In the genomic region with DNA sequence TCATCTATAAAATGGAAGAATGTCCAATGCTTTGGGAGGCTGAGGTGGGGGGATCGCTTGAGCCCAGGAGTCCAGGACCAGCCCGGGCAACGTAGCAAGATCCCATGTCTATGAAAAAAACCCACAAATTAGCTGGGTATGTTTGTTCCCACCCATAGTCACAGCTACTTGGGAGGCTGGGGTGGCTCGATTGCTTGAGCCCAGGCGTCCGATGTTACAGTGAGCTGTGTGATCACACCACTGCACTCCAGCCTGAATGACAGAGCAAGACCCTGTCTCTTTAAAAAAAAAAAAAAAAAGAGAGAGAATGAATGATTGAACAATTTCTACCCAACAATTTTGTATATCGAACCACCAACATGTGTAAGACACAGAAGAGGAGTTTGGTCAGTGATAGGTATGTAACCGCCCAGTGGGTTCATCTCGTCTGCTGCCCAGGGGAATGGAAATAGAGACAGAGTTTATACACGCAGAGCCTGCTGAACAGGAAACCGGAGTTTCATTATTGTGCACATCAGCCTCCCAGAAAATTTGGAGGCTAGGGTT, we compare ENCODE assay signal across 9 cellular contexts. TPM values are rescaled to one million over a fixed set of nuclear protein-coding genes. Genes with fewer than 3 reads are reported as not detected.
A peak's percentile ranks its signal among the peaks of the same experiment; 100 is the strongest.
DNase-seq lines count a peak whose midpoint lies in the region; ATAC-seq, FAIRE-seq and TF ChIP-seq lines count a peak whose summit lies in the region.
"Had no signal": no experiment of that assay in that cellular context is flagged by ENCODE, and none has a peak within 500 bp of the region (broad histone marks: within the 10 kb centered on the region; RNA-seq: fewer than 3 reads in every experiment).

No MANE protein-coding gene starts in this region.

- no peak for FAIRE-seq in HepG2 (lab: Jason Lieb, UNC)

- H3K4me1 ChIP-seq in HepG2 (ENCODE audit: insufficient read depth, low read length) (peaks cover 36% of the 10 kb centered on the region), HAP-1 (no peaks in the 10 kb centered on the region; the same call in 1 of the 2 replicates)

- peaks cover 9% of the 10 kb centered on the region; the same call in 1 of the 2 replicates for H3K9me3 ChIP-seq in HepG2 (ENCODE audit: low read length)
- 0 out of 2 replicates have a peak, but pooled peaks cover 5% of the 10 kb centered on the region for H3K9me3 ChIP-seq in HAP-1

- no peak overlapping the region for H2AFZ ChIP-seq in HepG2 (ENCODE audit: low read length)

- H3K36me3 Mint-ChIP-seq in activated CD4-positive, alpha-beta T cell treated with anti-CD3 and anti-CD28 coated beads for 36 hours (ENCODE audit: low read depth): peaks cover 2% of the 10 kb centered on the region
- no peaks in the 10 kb centered on the region for H3K36me3 Mint-ChIP-seq in activated T-helper 17 cell treated with anti-CD3 and anti-CD28 coated beads, Interleukin-2, amount 50 U/mL, for 72 hours (ENCODE audit: low read depth)

- ATAC-seq in activated CD4-positive, alpha-beta T cell treated with anti-CD3 and anti-CD28 coated beads for 36 hours: no peak
- ATAC-seq in activated T-helper 17 cell treated with anti-CD3 and anti-CD28 coated beads, Interleukin-2, amount 50 U/mL, for 72 hours (replicated peaks): no peak
- ATAC-seq in HepG2: peak; percentile 62
- no peak for ATAC-seq in stimulated activated naive CD8-positive, alpha-beta T cell treated with anti-CD3 and anti-CD28 coated beads, Interleukin-15, amount 100 ng/mL, for 72 hours
- ATAC-seq in HG03520 (IDR thresholded peaks at IDR 0.05; ENCODE audit: unreplicated experiment): no peak

- DNase-seq in activated CD4-positive, alpha-beta T cell treated with anti-CD3 and anti-CD28 coated beads for 36 hours: no peak
- no peak for DNase-seq in activated CD4-positive, alpha-beta T cell treated with anti-CD3 and anti-CD28 coated beads for 4 hours
- no peak for DNase-seq in HepG2 (ENCODE audit: low spot score)
- no peak for DNase-seq in stimulated activated naive CD8-positive, alpha-beta T cell treated with anti-CD3 and anti-CD28 coated beads, Interleukin-15, amount 100 ng/mL, for 72 hours
- no peak for DNase-seq in stimulated activated CD4-positive, alpha-beta T cell treated with anti-CD3 and anti-CD28 coated beads, Interleukin-15, amount 100 ng/mL, for 24 hours
- no peak for DNase-seq in HAP-1 (ENCODE audit: low spot score in 2 of 2)
- DNase-seq: NCI-H1694 treated with DMSO at 0.1 percent for 48 hours had no signal

- no peaks in the 10 kb centered on the region for H3K27me3 Mint-ChIP-seq in activated CD4-positive, alpha-beta T cell treated with anti-CD3 and anti-CD28 coated beads for 36 hours
- H3K27me3 Mint-ChIP-seq in activated T-helper 17 cell treated with anti-CD3 and anti-CD28 coated beads, Interleukin-2, amount 50 U/mL, for 72 hours: no peaks in the 10 kb centered on the region
- no peaks in the 10 kb centered on the region for H3K27me3 Mint-ChIP-seq in stimulated activated naive CD8-positive, alpha-beta T cell treated with anti-CD3 and anti-CD28 coated beads, Interleukin-15, amount 100 ng/mL, for 72 hours

- POLR2A ChIA-PET in activated CD4-positive, alpha-beta T cell treated with anti-CD3 and anti-CD28 coated beads for 36 hours (lab: Charles Lee): interaction anchor here (0.6 to 1.3 kb wide), 7 partner anchors 10 to 43 kb away, joined by 3 to 19 read pairs (median 4); a partner anchor contains a TSS
- POLR2A ChIA-PET in HepG2 (lab: Yijun Ruan, JAX): interaction anchor here (0.6 to 4.6 kb wide), 24 partner anchors 10 to 151 kb away, joined by 3 to 48 read pairs (median 6); a partner anchor contains a TSS

- peak overlapping the region; percentile 67 for H3K27ac ChIP-seq in HepG2 (ENCODE audit: extremely low read length, insufficient read depth, low read length)

- CTCF ChIA-PET in activated CD4-positive, alpha-beta T cell treated with anti-CD3 and anti-CD28 coated beads for 36 hours (lab: Charles Lee): interaction anchor here (0.7 to 1.6 kb wide), 4 partner anchors 31 to 624 kb away, joined by 4 to 7 read pairs (median 4); no protein-coding TSS in a partner anchor
- CTCF ChIA-PET in HepG2 (lab: Yijun Ruan, JAX; ENCODE audit: low intra/inter-chr PET ratio, low total read pairs): no interaction called here

- no peaks in the 10 kb centered on the region for H4K20me1 ChIP-seq in HepG2 (ENCODE audit: insufficient read depth, low read length)

- peaks cover 17% of the 10 kb centered on the region for H3K4me1 Mint-ChIP-seq in activated CD4-positive, alpha-beta T cell treated with anti-CD3 and anti-CD28 coated beads for 36 hours
- peaks cover 8% of the 10 kb centered on the region for H3K4me1 Mint-ChIP-seq in activated T-helper 17 cell treated with anti-CD3 and anti-CD28 coated beads, Interleukin-2, amount 50 U/mL, for 72 hours
- H3K4me1 Mint-ChIP-seq in stimulated activated naive CD8-positive, alpha-beta T cell treated with anti-CD3 and anti-CD28 coated beads, Interleukin-15, amount 100 ng/mL, for 72 hours: peaks cover 24% of the 10 kb centered on the region

- intact Hi-C loops in activated CD4-positive, alpha-beta T cell treated with anti-CD3 and anti-CD28 coated beads for 36 hours (cut with DNase I, micrococcal nuclease): loop anchor here (1.0 kb wide), 5 partner anchors 26 to 150 kb away; a partner anchor contains a TSS
- intact Hi-C loops in HepG2 (cut with micrococcal nuclease; ENCODE audit: unreplicated experiment): no loop called here

- H3K79me2 ChIP-seq in HepG2 (ENCODE audit: insufficient read depth, low read length): no peaks in the 10 kb centered on the region

- WGBS in HepG2 (ENCODE audit: low lambda C conversion rate): 22% methylated on average over 11 of the region's 11 CpGs

- no peak for TF ChIP-seq EP300 in HepG2 (IDR thresholded peaks at IDR 0.05; ENCODE audit: low read depth in 2 of 2, low read length in 2 of 2)
- no peak for TF ChIP-seq EP300 in HepG2 (CRISPR knock-in tag; IDR thresholded peaks at IDR 0.05; ENCODE audit: borderline replicate concordance)

- H3K4me3 ChIP-seq in HepG2 (replicated peaks in 1 of 3; ENCODE audit: insufficient read depth in 1 of 3, low read depth in 2 of 3, low read length in 3 of 3): peak overlapping the region; percentile 47 to 56 (median 50)
- H3K4me3 ChIP-seq in HAP-1: no peak overlapping the region

- peaks cover 2% of the 10 kb centered on the region for H3K9me3 Mint-ChIP-seq in activated CD4-positive, alpha-beta T cell treated with anti-CD3 and anti-CD28 coated beads for 36 hours (ENCODE audit: low read depth)
- no peaks in the 10 kb centered on the region for H3K9me3 Mint-ChIP-seq in activated T-helper 17 cell treated with anti-CD3 and anti-CD28 coated beads, Interleukin-2, amount 50 U/mL, for 72 hours
- peaks cover 5 to 13% of the 10 kb centered on the region in 2 donors for H3K9me3 Mint-ChIP-seq in stimulated activated naive CD8-positive, alpha-beta T cell treated with anti-CD3 and anti-CD28 coated beads, Interleukin-15, amount 100 ng/mL, for 72 hours

- no peak for TF ChIP-seq POLR2A in HepG2 (IDR thresholded peaks at IDR 0.05; ENCODE audit: insufficient read depth in 1 of 2, low read depth in 2 of 2, low read length in 2 of 2)

- peak overlapping the region; percentile 54 for H3K4me3 Mint-ChIP-seq in activated CD4-positive, alpha-beta T cell treated with anti-CD3 and anti-CD28 coated beads for 36 hours
- H3K4me3 Mint-ChIP-seq in activated T-helper 17 cell treated with anti-CD3 and anti-CD28 coated beads, Interleukin-2, amount 50 U/mL, for 72 hours: peak overlapping the region; percentile 76
- H3K4me3 Mint-ChIP-seq in stimulated activated naive CD8-positive, alpha-beta T cell treated with anti-CD3 and anti-CD28 coated beads, Interleukin-15, amount 100 ng/mL, for 72 hours: peak overlapping the region; percentile 56 to 71

- no peak for TF ChIP-seq RAD21 in HepG2 (CRISPR knock-in tag; IDR thresholded peaks at IDR 0.05)

- H3K9ac ChIP-seq in HepG2 (ENCODE audit: insufficient read depth, low read depth, low read length): peak overlapping the region; percentile 73

- H3K27me3 ChIP-seq in HepG2 (ENCODE audit: control insufficient read depth in 1 of 2, insufficient read depth in 2 of 2, low read length in 2 of 2) (no peaks in the 10 kb centered on the region), HAP-1 (ENCODE audit: low read depth) (no peaks in the 10 kb centered on the region)

- peak overlapping the region; percentile 84 for H3K27ac Mint-ChIP-seq in activated CD4-positive, alpha-beta T cell treated with anti-CD3 and anti-CD28 coated beads for 36 hours
- H3K27ac Mint-ChIP-seq in activated T-helper 17 cell treated with anti-CD3 and anti-CD28 coated beads, Interleukin-2, amount 50 U/mL, for 72 hours: peak overlapping the region; percentile 80
- no peak overlapping the region for H3K27ac Mint-ChIP-seq in stimulated activated naive CD8-positive, alpha-beta T cell treated with anti-CD3 and anti-CD28 coated beads, Interleukin-15, amount 100 ng/mL, for 72 hours

- H3K4me2 ChIP-seq in HepG2 (ENCODE audit: low read depth, low read length): peak overlapping the region; percentile 79

- no peak for TF ChIP-seq CTCF in HepG2 (CRISPR knock-in tag; IDR thresholded peaks at IDR 0.05)

- TSS peak; percentile 99 for BruUV-seq in HepG2 (replicated peaks; lab: Mats Ljungman, UMichigan)

- no peaks in the 10 kb centered on the region for H3K36me3 ChIP-seq in HepG2 (replicated peaks in 1 of 2; ENCODE audit: control insufficient read depth in 1 of 2, insufficient read depth in 2 of 2, low read length in 2 of 2)
- H3K36me3 ChIP-seq in HAP-1 (replicated peaks): no peaks in the 10 kb centered on the region

- in situ Hi-C loops in HepG2 (cut with HindIII; ENCODE audit: extremely low pct_ligation_motif_present, low pct_unique_long_range_greater_than_20kb) (no loop called here), HAP-1 (cut with MboI; ENCODE audit: low sequenced_read_pairs) (no loop called here)

RNA-seq across cellular contexts. Expression of a gene that starts 26.2 kb away (rescaled TPM):
- 10 to 100 TPM; 40.3 to 50.0 TPM for total RNA-seq in activated CD4-positive, alpha-beta T cell treated with anti-CD3 and anti-CD28 coated beads for 36 hours
- 10 to 100 TPM; 34.0 to 35.7 TPM for total RNA-seq in activated T-helper 17 cell treated with anti-CD3 and anti-CD28 coated beads, Interleukin-2, amount 50 U/mL, for 72 hours
- total RNA-seq in HepG2 (2016; rRNA removed; fragmentation: Illumina TruSeq; extraction: Trizol): 56.6 and 78.5 TPM in 2 replicates
- total RNA-seq in HepG2 (2016; cell fraction: cytosol; rRNA removed; fragmentation: Illumina TruSeq; extraction: Trizol; ENCODE audit: low read depth): 56.7 and 59.9 TPM in 2 replicates
- 51.2 and 75.8 TPM in 2 replicates for total RNA-seq in HepG2 (2016; cell fraction: insoluble cytoplasmic fraction; rRNA removed; fragmentation: Illumina TruSeq; extraction: Trizol)
- 144 and 156 TPM in 2 replicates for total RNA-seq in HepG2 (2016; cell fraction: membrane; rRNA removed; fragmentation: Illumina TruSeq; extraction: Trizol)
- total RNA-seq in HepG2 (2016; cell fraction: nucleus; rRNA removed; fragmentation: Illumina TruSeq; extraction: Trizol): 57.0 and 67.0 TPM in 2 replicates
- 184 and 205 TPM in 2 replicates for polyA plus RNA-seq in HepG2 (2011; rRNA removed)
- 216 and 224 TPM in 2 replicates for polyA plus RNA-seq in HepG2 (2011; cell fraction: cytosol; rRNA removed)
- polyA plus RNA-seq in HepG2 (2011; cell fraction: nucleus; rRNA removed): 121 and 137 TPM in 2 replicates
- polyA plus RNA-seq in HepG2 (2012): 145 and 175 TPM in 2 replicates
- 87.6 and 105 TPM in 2 replicates for polyA plus RNA-seq in HepG2 (2016; cell fraction: cytosol; fragmentation: Illumina TruSeq; extraction: Trizol; ENCODE audit: low read depth)
- polyA plus RNA-seq in HepG2 (2016; cell fraction: insoluble cytoplasmic fraction; fragmentation: Illumina TruSeq; extraction: Trizol; ENCODE audit: low read depth): 71.8 and 81.7 TPM in 2 replicates
- polyA plus RNA-seq in HepG2 (2016; cell fraction: membrane; fragmentation: Illumina TruSeq; extraction: Trizol; ENCODE audit: low read depth): 183 and 185 TPM in 2 replicates
- 94.6 and 95.4 TPM in 2 replicates for polyA plus RNA-seq in HepG2 (2016; cell fraction: nucleus; fragmentation: Illumina TruSeq; extraction: Trizol; ENCODE audit: insufficient read depth, low read depth)
- 179 and 302 TPM in 2 replicates for polyA minus RNA-seq in HepG2 (2011; rRNA and poly(A)+ RNA removed; ENCODE audit: low replicate concordance)
- 60.3 and 74.0 TPM in 2 replicates for polyA minus RNA-seq in HepG2 (2011; cell fraction: cytosol; rRNA and poly(A)+ RNA removed)
- polyA minus RNA-seq in HepG2 (2011; cell fraction: nucleus; rRNA and poly(A)+ RNA removed): 85.1 and 89.6 TPM in 2 replicates

RNA-seq across cellular contexts. Expression of a gene that starts 36.8 kb away (rescaled TPM):
- total RNA-seq in activated CD4-positive, alpha-beta T cell treated with anti-CD3 and anti-CD28 coated beads for 36 hours: 1 to 10 TPM; 6.7 to 7.4 TPM
- 10 to 100 TPM; 18.3 to 24.6 TPM for total RNA-seq in activated T-helper 17 cell treated with anti-CD3 and anti-CD28 coated beads, Interleukin-2, amount 50 U/mL, for 72 hours
- total RNA-seq in HepG2 (2016; rRNA removed; fragmentation: Illumina TruSeq; extraction: Trizol): 18.0 and 27.1 TPM in 2 replicates
- total RNA-seq in HepG2 (2016; cell fraction: cytosol; rRNA removed; fragmentation: Illumina TruSeq; extraction: Trizol; ENCODE audit: low read depth): 7.1 and 7.8 TPM in 2 replicates
- total RNA-seq in HepG2 (2016; cell fraction: insoluble cytoplasmic fraction; rRNA removed; fragmentation: Illumina TruSeq; extraction: Trizol): 15.8 and 29.9 TPM in 2 replicates
- 14.2 and 16.6 TPM in 2 replicates for total RNA-seq in HepG2 (2016; cell fraction: membrane; rRNA removed; fragmentation: Illumina TruSeq; extraction: Trizol)
- total RNA-seq in HepG2 (2016; cell fraction: nucleus; rRNA removed; fragmentation: Illumina TruSeq; extraction: Trizol): 53.7 and 56.5 TPM in 2 replicates
- 55.5 and 79.2 TPM in 2 replicates for polyA plus RNA-seq in HepG2 (2011; rRNA removed)
- polyA plus RNA-seq in HepG2 (2011; cell fraction: cytosol; rRNA removed): 59.1 and 69.7 TPM in 2 replicates
- polyA plus RNA-seq in HepG2 (2011; cell fraction: nucleus; rRNA removed): 85.1 and 113 TPM in 2 replicates
- 48.1 and 56.6 TPM in 2 replicates for polyA plus RNA-seq in HepG2 (2012)
- 4.7 and 6.0 TPM in 2 replicates for polyA plus RNA-seq in HepG2 (2016; cell fraction: cytosol; fragmentation: Illumina TruSeq; extraction: Trizol; ENCODE audit: low read depth)
- polyA plus RNA-seq in HepG2 (2016; cell fraction: insoluble cytoplasmic fraction; fragmentation: Illumina TruSeq; extraction: Trizol; ENCODE audit: low read depth): 17.2 and 23.0 TPM in 2 replicates
- polyA plus RNA-seq in HepG2 (2016; cell fraction: membrane; fragmentation: Illumina TruSeq; extraction: Trizol; ENCODE audit: low read depth): 9.3 and 9.4 TPM in 2 replicates
- polyA plus RNA-seq in HepG2 (2016; cell fraction: nucleus; fragmentation: Illumina TruSeq; extraction: Trizol; ENCODE audit: insufficient read depth, low read depth): 63.2 and 85.8 TPM in 2 replicates
- polyA minus RNA-seq in HepG2 (2011; rRNA and poly(A)+ RNA removed; ENCODE audit: low replicate concordance): 142 and 198 TPM in 2 replicates
- 72.5 and 80.5 TPM in 2 replicates for polyA minus RNA-seq in HepG2 (2011; cell fraction: cytosol; rRNA and poly(A)+ RNA removed)
- polyA minus RNA-seq in HepG2 (2011; cell fraction: nucleus; rRNA and poly(A)+ RNA removed): 95.3 and 131 TPM in 2 replicates

Comparison
In these comparisons a context has a peak if more than half of its experiments do, and no peak if none do; other contexts are left out.
1. H3K27ac Mint-ChIP-seq: peak in activated CD4-positive, alpha-beta T cell treated with anti-CD3 and anti-CD28 coated beads for 36 hours (single experiment) and activated T-helper 17 cell treated with anti-CD3 and anti-CD28 coated beads, Interleukin-2, amount 50 U/mL, for 72 hours (single experiment); none in stimulated activated naive CD8-positive, alpha-beta T cell treated with anti-CD3 and anti-CD28 coated beads, Interleukin-15, amount 100 ng/mL, for 72 hours (0 of 2).
2. Peak in every context shown above with its lines, with median percentiles within 50 percentile points of each other: H3K4me3 Mint-ChIP-seq.